ENCODE assay signal across 8 cellular contexts in the genomic region with DNA sequence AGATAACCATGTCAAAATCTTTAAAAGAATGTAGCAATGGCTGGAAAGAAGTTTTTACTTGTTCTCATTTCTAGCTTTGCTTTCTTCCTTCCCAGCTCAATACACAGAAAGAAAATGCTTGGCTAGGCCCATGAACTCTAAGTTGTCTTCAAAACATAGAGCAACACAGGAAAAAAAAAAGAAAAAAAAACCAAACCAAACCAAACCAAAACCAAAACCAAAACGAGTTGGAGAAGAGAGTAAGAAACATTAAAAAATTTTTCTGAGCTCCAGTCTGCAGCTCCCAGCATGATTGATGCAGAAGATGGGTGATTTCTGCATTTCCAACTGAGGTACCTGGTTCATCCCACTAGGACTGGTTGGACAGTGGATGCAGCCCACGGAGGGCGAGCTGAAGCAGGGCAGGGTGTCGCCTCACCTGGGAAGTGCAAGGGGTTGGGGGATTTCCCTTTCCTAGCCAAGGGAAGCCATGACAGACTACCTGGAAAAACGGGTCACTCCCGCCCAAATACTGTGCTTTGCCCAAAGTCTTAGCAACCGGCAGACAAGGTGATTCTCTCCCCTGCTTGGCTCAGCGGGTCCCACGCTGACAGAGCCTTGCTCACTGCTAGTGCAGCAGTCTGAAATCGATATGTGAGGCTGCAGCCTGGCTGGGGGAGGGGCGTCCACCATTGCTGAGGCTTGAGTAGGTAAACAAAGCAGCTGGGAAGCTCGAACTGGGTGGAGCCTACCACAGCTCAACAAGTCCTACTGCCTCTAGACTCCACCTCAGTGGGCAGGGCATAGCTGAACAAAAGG.
DNase-seq lines count a peak whose midpoint lies in the region; ATAC-seq and TF ChIP-seq lines count a peak whose summit lies in the region.
"Not testable (repeated sequence)": the region's sequence is repeated elsewhere in the genome, so short reads cannot be mapped to it uniquely, and the experiment has no call there.

No MANE protein-coding gene starts in this region.

- H4K8ac ChIP-seq in mesendoderm (ENCODE audit: low read depth, low read length): not testable (repeated sequence)

- not testable (repeated sequence) for H4K20me1 ChIP-seq in SK-N-SH (ENCODE audit: insufficient read depth)

- H3K23ac ChIP-seq in mesendoderm (ENCODE audit: low read length): not testable (repeated sequence)

- not testable (repeated sequence) for H3F3A ChIP-seq in SK-N-SH (replicated peaks; ENCODE audit: insufficient read depth)

- H3K9me3 ChIP-seq in Caco-2, SK-N-SH: not testable (repeated sequence)

- POLR2A ChIA-PET in Caco-2 (lab: Charles Lee); SK-N-SH (lab: Yijun Ruan, JAX): not testable (repeated sequence)

- not testable (repeated sequence) for BruUV-seq in Caco-2 (replicated peaks; lab: Mats Ljungman, UMichigan)

- H3K9me3 Mint-ChIP-seq in Caco-2 (ENCODE audit: unreplicated experiment); glutamatergic neuron (ENCODE audit: unreplicated experiment); type B pancreatic cell: not testable (repeated sequence)

- not testable (repeated sequence) for H3K79me2 ChIP-seq in SK-N-SH (ENCODE audit: insufficient read depth); mesendoderm (ENCODE audit: control insufficient read depth, insufficient read depth, low read length)

- whole genome bisulfite sequencing in SK-N-SH (ENCODE audit: low lambda C conversion rate): 4% methylated on average over 11 of the region's 12 CpGs
- no CpG with 5 or more reads among the region's 12 CpGs for WGBS in mesendoderm (ENCODE audit: extremely low coverage, insufficient coverage, low lambda C conversion rate)

- TF ChIP-seq EP300 in SK-N-SH (IDR thresholded peaks at IDR 0.05; ENCODE audit: borderline replicate concordance in 1 of 2, low read depth in 1 of 2, low read length in 1 of 2): not testable (repeated sequence)

- not testable (repeated sequence) for TF ChIP-seq RAD21 in SK-N-SH (IDR thresholded peaks at IDR 0.05; ENCODE audit: low read length)

- ATAC-seq in HG03025 (IDR thresholded peaks at IDR 0.05; ENCODE audit: low FRiP score, unreplicated experiment): peak; percentile 51

- H3K27ac ChIP-seq in SK-N-SH (ENCODE audit: low read depth in 2 of 2, low read length in 1 of 2); mesendoderm (ENCODE audit: low read depth, low read length): not testable (repeated sequence)

- H3K4me1 ChIP-seq in Caco-2; SK-N-SH (ENCODE audit: control insufficient read depth in 1 of 2, insufficient read depth in 2 of 2, low read depth in 1 of 2, low read length in 1 of 2); mesendoderm (ENCODE audit: control insufficient read depth, low read depth, low read length): not testable (repeated sequence)

- H3K9ac ChIP-seq in SK-N-SH; mesendoderm (ENCODE audit: low read length): not testable (repeated sequence)

- peak overlapping the region; percentile 18 for H3K4me3 ChIP-seq in Caco-2 (ENCODE audit: low read depth, low read length)
- H3K4me3 ChIP-seq in SK-N-SH (ENCODE audit: low read depth in 2 of 2, low read length in 1 of 2): peak overlapping the region in 1 of 2 experiments; percentile 51; a peak in 1 of 4 replicates
- H3K4me3 ChIP-seq in mesendoderm (ENCODE audit: low read length): not testable (repeated sequence)

- peak overlapping the region; percentile 49 for H3K4me3 Mint-ChIP-seq in Caco-2 (ENCODE audit: unreplicated experiment)
- not testable (repeated sequence) for H3K4me3 Mint-ChIP-seq in glutamatergic neuron (ENCODE audit: unreplicated experiment)
- peak overlapping the region; percentile 35 for H3K4me3 Mint-ChIP-seq in type B pancreatic cell

- not testable (repeated sequence) for H2BK5ac ChIP-seq in mesendoderm (ENCODE audit: low read length)

- H2AFZ ChIP-seq in SK-N-SH (ENCODE audit: low read depth): not testable (repeated sequence)

- H3K36me3 ChIP-seq in Caco-2 (ENCODE audit: control insufficient read depth, insufficient read depth, low read length); SK-N-SH (replicated peaks in 1 of 2; ENCODE audit: control insufficient read depth in 1 of 2, insufficient read depth in 2 of 2, low read length in 1 of 2); mesendoderm (ENCODE audit: control insufficient read depth, insufficient read depth, low read length): not testable (repeated sequence)

- H3K9me2 ChIP-seq in SK-N-SH: not testable (repeated sequence)

- not testable (repeated sequence) for H3K18ac ChIP-seq in mesendoderm (ENCODE audit: low read length)

- not testable (repeated sequence) for H2BK15ac ChIP-seq in mesendoderm (replicated peaks; ENCODE audit: low read depth)

- DNase-seq in Caco-2 (peak; percentile 58 to 78), NCI-H1436 (lab: John Stamatoyannopoulos, UW) (peak; percentile 58), NCI-H748 (lab: John Stamatoyannopoulos, UW; ENCODE audit: unreplicated experiment) (peak; percentile 96), glutamatergic neuron (peak; percentile 44), mesendoderm (peak; percentile 8), type B pancreatic cell (ENCODE audit: extremely low spot score, unreplicated experiment) (peak; percentile 67)
- not testable (repeated sequence) for DNase-seq in SK-N-SH

- intact Hi-C loops in Caco-2 (cut with micrococcal nuclease; ENCODE audit: unreplicated experiment): not testable (repeated sequence)

- H3K56ac ChIP-seq in mesendoderm (ENCODE audit: low read length): peak overlapping the region; percentile 60

- not testable (repeated sequence) for H3K27me3 ChIP-seq in Caco-2 (replicated peaks; ENCODE audit: control insufficient read depth, insufficient read depth, low read length); SK-N-SH (ENCODE audit: insufficient read depth); mesendoderm (ENCODE audit: insufficient read depth, low read length, poor library complexity)

- H3K4me1 Mint-ChIP-seq in Caco-2 (ENCODE audit: low read depth, unreplicated experiment); glutamatergic neuron (ENCODE audit: low read depth, unreplicated experiment); type B pancreatic cell (ENCODE audit: unreplicated experiment): not testable (repeated sequence)

- not testable (repeated sequence) for H3K27ac Mint-ChIP-seq in Caco-2 (ENCODE audit: unreplicated experiment); glutamatergic neuron (ENCODE audit: unreplicated experiment); type B pancreatic cell

- not testable (repeated sequence) for H2BK120ac ChIP-seq in mesendoderm (ENCODE audit: low read depth, low read length)

- not testable (repeated sequence) for H3K27me3 Mint-ChIP-seq in Caco-2 (ENCODE audit: insufficient read depth, unreplicated experiment); glutamatergic neuron (ENCODE audit: unreplicated experiment); type B pancreatic cell

- not testable (repeated sequence) for H3K79me1 ChIP-seq in mesendoderm (ENCODE audit: low read length)

- H3K4ac ChIP-seq in mesendoderm (ENCODE audit: low read depth, low read length): not testable (repeated sequence)

- not testable (repeated sequence) for H2AK5ac ChIP-seq in mesendoderm (ENCODE audit: low read length)

- not testable (repeated sequence) for H4K5ac ChIP-seq in mesendoderm (ENCODE audit: low read length)

- H3K36me3 Mint-ChIP-seq in Caco-2 (ENCODE audit: insufficient read depth, unreplicated experiment); glutamatergic neuron (ENCODE audit: unreplicated experiment); type B pancreatic cell: not testable (repeated sequence)

- CTCF ChIA-PET in Caco-2 (lab: Charles Lee): not testable (repeated sequence)
- CTCF ChIA-PET in SK-N-SH (lab: Yijun Ruan, JAX): interaction anchor here (0.6 kb wide), 1 partner anchor 23 kb away, joined by 3 read pairs; no protein-coding TSS in a partner anchor

- TF ChIP-seq CTCF in Caco-2 (IDR thresholded peaks at IDR 0.05; ENCODE audit: insufficient read depth in 1 of 2, low read depth in 1 of 2, low read length in 1 of 2, severe bottlenecking in 1 of 2, unreplicated experiment in 1 of 2); SK-N-SH (IDR thresholded peaks at IDR 0.05); glutamatergic neuron (IDR thresholded peaks at IDR 0.05; ENCODE audit: partially characterized antibody, unreplicated experiment); type B pancreatic cell (conservative IDR thresholded peaks at IDR 0.05): not testable (repeated sequence)

- H3K4me2 ChIP-seq in SK-N-SH: peak overlapping the region; percentile 46; the same call in 1 of the 2 replicates
- H3K4me2 ChIP-seq in mesendoderm (ENCODE audit: low read length): not testable (repeated sequence)
